In genomic region chr7:1136841-1137516, GRCh38 we compare ENCODE assay signal across 7 cellular contexts. TPM values are rescaled to one million over a fixed set of nuclear protein-coding genes. Genes with fewer than 3 reads are reported as not detected.
DNase-seq lines count a peak whose midpoint lies in the region; ATAC-seq and TF ChIP-seq lines count a peak whose summit lies in the region.

No MANE protein-coding gene starts in this region.

- no peak overlapping the region for H3K27ac ChIP-seq in upper lobe of left lung

- peaks cover 10% of the 10 kb centered on the region for H3K4me1 Mint-ChIP-seq in activated T-helper 17 cell treated with anti-CD3 and anti-CD28 coated beads, Interleukin-2, amount 50 U/mL, for 72 hours

- DNase-seq in GF-D8 (lab: John Stamatoyannopoulos, UW) (peak; percentile 29), M059J (ENCODE audit: low read depth) (peak; percentile 33), left kidney (ENCODE audit: low read depth, low spot score) (peak; percentile 45), upper lobe of left lung (no peak)

- H3K4me3 ChIP-seq in upper lobe of left lung = peak overlapping the region in 3 of 4 donors; percentile 66 to 94 (median 89)

- H3K27me3 Mint-ChIP-seq in activated T-helper 17 cell treated with anti-CD3 and anti-CD28 coated beads, Interleukin-2, amount 50 U/mL, for 72 hours = no peaks in the 10 kb centered on the region

- no peak for TF ChIP-seq POLR2A in upper lobe of left lung (IDR thresholded peaks at IDR 0.05)

- H3K27me3 ChIP-seq in upper lobe of left lung = no peaks in the 10 kb centered on the region

- H3K9me3 Mint-ChIP-seq in activated T-helper 17 cell treated with anti-CD3 and anti-CD28 coated beads, Interleukin-2, amount 50 U/mL, for 72 hours = no peaks in the 10 kb centered on the region

- H3K9me3 ChIP-seq in upper lobe of left lung = no peaks in the 10 kb centered on the region

- TF ChIP-seq EP300 in upper lobe of left lung (IDR thresholded peaks at IDR 0.05) = no peak

- no peak for TF ChIP-seq CTCF in upper lobe of left lung (IDR thresholded peaks at IDR 0.05)

- H3K36me3 ChIP-seq in upper lobe of left lung = no peaks in the 10 kb centered on the region

- no peak for ATAC-seq in activated T-helper 17 cell treated with anti-CD3 and anti-CD28 coated beads, Interleukin-2, amount 50 U/mL, for 72 hours (replicated peaks)
- ATAC-seq in upper lobe of left lung (ENCODE audit: low FRiP score in 2 of 2) (no peak), GM21786 (IDR thresholded peaks at IDR 0.05; ENCODE audit: unreplicated experiment) (no peak), HG02981 (IDR thresholded peaks at IDR 0.05; ENCODE audit: unreplicated experiment) (no peak)

- H3K27ac Mint-ChIP-seq in activated T-helper 17 cell treated with anti-CD3 and anti-CD28 coated beads, Interleukin-2, amount 50 U/mL, for 72 hours = peak overlapping the region; percentile 62

- no peaks in the 10 kb centered on the region for H3K36me3 Mint-ChIP-seq in activated T-helper 17 cell treated with anti-CD3 and anti-CD28 coated beads, Interleukin-2, amount 50 U/mL, for 72 hours (ENCODE audit: low read depth)

- peaks cover 13 to 19% (median 15%) of the 10 kb centered on the region in 4 donors for H3K4me1 ChIP-seq in upper lobe of left lung

- H3K4me3 Mint-ChIP-seq in activated T-helper 17 cell treated with anti-CD3 and anti-CD28 coated beads, Interleukin-2, amount 50 U/mL, for 72 hours = peak overlapping the region; percentile 82

- 18 to 25% methylated on average over 9 of the region's 9 CpGs for WGBS in upper lobe of left lung, 2 donors

RNA-seq across cellular contexts. Expression of gene ZFAND2A, which starts 23.0 kb away (rescaled TPM):
- 39.0 and 50.7 TPM in 2 replicates for total RNA-seq in M059J (2014; rRNA removed; shearing (Covaris generic))
- total RNA-seq in activated T-helper 17 cell treated with anti-CD3 and anti-CD28 coated beads, Interleukin-2, amount 50 U/mL, for 72 hours = 10 to 100 TPM; 27.1 to 27.7 TPM
- total RNA-seq in upper lobe of left lung = 10 to 100 TPM; 12.5 to 45.1 (median 21.6) TPM

RNA-seq across cellular contexts. Expression of gene GPER1, which starts 49.1 kb away (rescaled TPM):
- total RNA-seq in M059J (2014; rRNA removed; shearing (Covaris generic)) = 0.22 and 0.25 TPM in 2 replicates
- 1 to 10 TPM in 1 of 2 donors, under 1 TPM in 1; 0.24 to 1.1 TPM for total RNA-seq in activated T-helper 17 cell treated with anti-CD3 and anti-CD28 coated beads, Interleukin-2, amount 50 U/mL, for 72 hours
- total RNA-seq in upper lobe of left lung = 10 to 100 TPM in 2 of 6 donors, 1 to 10 TPM in 4; 6.5 to 24.7 (median 8.5) TPM

Comparison
In these comparisons a context has a peak if more than half of its experiments do, and no peak if none do; other contexts are left out.
1. DNase-seq: peak in GF-D8 (single experiment), M059J (single experiment) and left kidney (single experiment); none in upper lobe of left lung (0 of 2).